ENCODE assay signal across 18 cellular contexts in the genomic region with DNA sequence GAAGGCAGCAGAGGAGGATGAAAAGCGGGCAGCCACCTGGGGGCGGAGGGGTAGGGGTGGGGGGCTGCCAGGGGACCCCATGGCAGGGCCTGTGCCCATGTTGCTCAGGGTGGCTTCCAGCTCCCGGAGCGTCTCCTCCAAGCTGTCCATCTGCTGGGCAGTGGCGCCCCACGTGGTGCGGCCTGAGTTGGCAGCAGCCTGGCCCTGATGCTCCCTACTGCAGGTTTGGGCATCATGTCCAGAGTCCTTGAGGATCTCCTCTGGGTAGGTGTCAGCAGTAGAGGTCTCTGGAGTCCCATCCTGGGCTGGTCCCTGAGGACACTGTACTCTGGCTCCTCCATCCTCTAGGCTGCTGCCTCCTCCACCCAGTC.
"Had no signal": no experiment of that assay in that cellular context is flagged by ENCODE, and none has a peak within 500 bp of the region (broad histone marks: within the 10 kb centered on the region; RNA-seq: fewer than 3 reads in every experiment).

No MANE protein-coding gene starts in this region.

- H3K27ac ChIP-seq: esophagus squamous epithelium, gastroesophageal sphincter, spleen, thyroid gland, upper lobe of right lung had no signal

- DNase-seq: activated CD4-positive, alpha-beta T cell treated with anti-CD3 and anti-CD28 coated beads for 4 hours; activated CD4-positive, alpha-beta T cell treated with anti-CD3 and anti-CD28 coated beads, Interleukin-2, amount 50 U/mL, for 48 hours; activated CD4-positive, CD25-positive, alpha-beta regulatory T cell; activated CD8-positive, alpha-beta memory T cell treated with anti-CD3 and anti-CD28 coated beads, Interleukin-2, amount 50 U/mL, for 48 hours; activated naive CD4-positive, alpha-beta T cell treated with Interleukin-2 at 50 U/mL for 16 hours; activated naive CD8-positive, alpha-beta T cell treated with anti-CD3 and anti-CD28 coated beads for 36 hours; activated T-cell treated with anti-CD3 and anti-CD28 coated beads, Interleukin-2, amount 50 U/mL, for 48 hours; central memory CD4-positive, alpha-beta T cell; esophagus squamous epithelium; head of caudate nucleus; hypothalamus; left cardiac atrium; spleen; stimulated activated CD4-positive, alpha-beta T cell treated with anti-CD3 and anti-CD28 coated beads, Interleukin-4, amount 100 ng/mL, for 4 hours; T-helper 17 cell; thyroid gland; upper lobe of right lung had no signal

- ATAC-seq: gastroesophageal sphincter, left cardiac atrium, T-helper 17 cell, upper lobe of right lung had no signal

- H3K4me3 ChIP-seq: esophagus squamous epithelium, gastroesophageal sphincter, spleen, thyroid gland, upper lobe of right lung had no signal

- H3K27me3 ChIP-seq: thyroid gland had no signal

- H3K36me3 ChIP-seq: esophagus squamous epithelium, gastroesophageal sphincter, spleen, thyroid gland, upper lobe of right lung had no signal

- H3K4me1 ChIP-seq: esophagus squamous epithelium, gastroesophageal sphincter, spleen, thyroid gland, upper lobe of right lung had no signal

- H3K9me3 ChIP-seq: esophagus squamous epithelium, gastroesophageal sphincter, spleen, thyroid gland, upper lobe of right lung had no signal
